ENCODE assay signal across 1 cellular context in the genomic region with DNA sequence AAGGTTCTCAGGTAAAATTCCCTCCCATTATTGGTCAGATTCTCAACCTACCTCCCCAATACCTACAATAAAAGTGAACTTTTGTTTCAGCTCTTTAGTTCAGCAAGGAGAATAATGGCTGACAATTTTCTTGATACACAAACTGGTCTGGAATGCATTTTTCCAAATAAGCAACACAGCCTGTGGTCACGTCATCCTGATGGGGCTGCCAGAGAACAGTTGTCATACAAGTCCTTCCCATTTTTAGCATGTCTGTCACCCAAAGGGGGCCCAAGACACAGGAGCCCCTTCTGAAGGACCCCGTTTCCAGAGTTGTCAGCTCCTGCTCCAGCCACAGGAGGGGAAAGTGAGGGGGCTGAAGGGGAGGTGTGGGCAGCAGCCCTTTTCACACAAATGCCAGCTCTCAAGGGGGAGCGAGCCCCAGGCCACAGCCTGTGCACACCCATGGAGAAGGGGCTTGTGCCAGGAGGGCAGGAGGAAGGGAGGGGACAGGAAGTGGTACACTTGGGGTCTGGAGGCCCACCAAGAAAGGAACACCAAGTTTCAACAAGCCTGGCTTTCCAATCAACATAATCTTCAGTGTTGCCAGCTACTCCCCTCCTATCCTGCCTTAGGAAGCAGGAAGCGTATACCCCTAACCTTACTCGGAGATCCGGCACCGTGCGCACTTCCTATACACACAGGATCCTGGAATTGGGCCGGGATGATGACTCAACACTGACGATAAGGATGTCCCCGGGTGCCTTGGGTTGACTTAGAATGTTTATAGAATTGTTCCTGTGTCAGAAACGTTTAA.
TF ChIP-seq lines count a peak whose summit lies in the region.

No MANE protein-coding gene starts in this region.

TF ChIP-seq in IMR-90, 13 proteins besides CTCF, POLR2A, EP300 and RAD21 (continued from another document):
- TF ChIP-seq, protein P1, sequence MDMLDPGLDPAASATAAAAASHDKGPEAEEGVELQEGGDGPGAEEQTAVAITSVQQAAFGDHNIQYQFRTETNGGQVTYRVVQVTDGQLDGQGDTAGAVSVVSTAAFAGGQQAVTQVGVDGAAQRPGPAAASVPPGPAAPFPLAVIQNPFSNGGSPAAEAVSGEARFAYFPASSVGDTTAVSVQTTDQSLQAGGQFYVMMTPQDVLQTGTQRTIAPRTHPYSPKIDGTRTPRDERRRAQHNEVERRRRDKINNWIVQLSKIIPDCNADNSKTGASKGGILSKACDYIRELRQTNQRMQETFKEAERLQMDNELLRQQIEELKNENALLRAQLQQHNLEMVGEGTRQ (IDR thresholded peaks at IDR 0.05; ENCODE audit: low read depth, low read length): no peak
- TF ChIP-seq MXI1 (IDR thresholded peaks at IDR 0.05; ENCODE audit: borderline replicate concordance, low read depth, low read length): no peak
- TF ChIP-seq SMC3 (IDR thresholded peaks at IDR 0.05; ENCODE audit: low read depth, low read length): no peak
